In genomic region chr11:120652705-120653335, GRCh38 we compare ENCODE assay signal across 11 cellular contexts.
A peak's percentile ranks its signal among the peaks of the same experiment; 100 is the strongest.
DNase-seq lines count a peak whose midpoint lies in the region.
"Had no signal": no experiment of that assay in that cellular context is flagged by ENCODE, and none has a peak within 500 bp of the region (broad histone marks: within the 10 kb centered on the region; RNA-seq: fewer than 3 reads in every experiment).

No MANE protein-coding gene starts in this region.

- POLR2A ChIA-PET in activated CD4-positive, alpha-beta T cell treated with anti-CD3 and anti-CD28 coated beads, Interleukin-2, amount 10 ng/mL, durations not matched to agents 7 days and 5 days (lab: Charles Lee): no interaction called here

- no peak overlapping the region for H3K4me3 Mint-ChIP-seq in activated CD4-positive, alpha-beta T cell treated with anti-CD3 and anti-CD28 coated beads, Interleukin-2, amount 10 ng/mL, durations not matched to agents 7 days and 5 days

- H3K27me3 Mint-ChIP-seq in activated CD4-positive, alpha-beta T cell treated with anti-CD3 and anti-CD28 coated beads, Interleukin-2, amount 10 ng/mL, durations not matched to agents 7 days and 5 days: no peaks in the 10 kb centered on the region

- H3K36me3 Mint-ChIP-seq in activated CD4-positive, alpha-beta T cell treated with anti-CD3 and anti-CD28 coated beads, Interleukin-2, amount 10 ng/mL, durations not matched to agents 7 days and 5 days (ENCODE audit: low read depth): no peaks in the 10 kb centered on the region

- no peak overlapping the region for H3K27ac Mint-ChIP-seq in activated CD4-positive, alpha-beta T cell treated with anti-CD3 and anti-CD28 coated beads, Interleukin-2, amount 10 ng/mL, durations not matched to agents 7 days and 5 days

- no peaks in the 10 kb centered on the region for H3K4me1 Mint-ChIP-seq in activated CD4-positive, alpha-beta T cell treated with anti-CD3 and anti-CD28 coated beads, Interleukin-2, amount 10 ng/mL, durations not matched to agents 7 days and 5 days

- in situ Hi-C loops in KBM-7 (cut with MboI; ENCODE audit: low pct_unique_long_range_greater_than_20kb, low sequenced_read_pairs): no loop called here
- in situ Hi-C loops in G401 (cut with HindIII; ENCODE audit: low sequenced_read_pairs): no loop called here

- peak; percentile 23 for DNase-seq in activated CD4-positive, alpha-beta T cell treated with anti-CD3 and anti-CD28 coated beads, Interleukin-2, amount 10 ng/mL, durations not matched to agents 7 days and 5 days
- no peak for DNase-seq in activated CD4-positive, alpha-beta T cell treated with anti-CD3 and anti-CD28 coated beads for 4 hours
- DNase-seq in KBM-7 (peak; percentile 13), astrocyte of the hippocampus (ENCODE audit: low read depth, low spot score) (peak; percentile 28), mesenteric fat pad (ENCODE audit: low spot score) (peak; percentile 37), DMS 273 treated with DMSO at 0.1 percent for 48 hours (lab: John Stamatoyannopoulos, UW) (no peak), NCI-H2029 (lab: John Stamatoyannopoulos, UW) (no peak), G401 (ENCODE audit: low spot score) (no peak)
- DNase-seq: activated gamma-delta T cell treated with Interleukin-2 at 50 U/mL for 16 hours, HCEC 1CT, left ventricle myocardium inferior had no signal

- no peaks in the 10 kb centered on the region for H3K9me3 Mint-ChIP-seq in activated CD4-positive, alpha-beta T cell treated with anti-CD3 and anti-CD28 coated beads, Interleukin-2, amount 10 ng/mL, durations not matched to agents 7 days and 5 days

- CTCF ChIA-PET in activated CD4-positive, alpha-beta T cell treated with anti-CD3 and anti-CD28 coated beads, Interleukin-2, amount 10 ng/mL, durations not matched to agents 7 days and 5 days (lab: Charles Lee): no interaction called here

Comparison
In these comparisons a context has a peak if more than half of its experiments do, and no peak if none do; other contexts are left out.
1. DNase-seq: peak in activated CD4-positive, alpha-beta T cell treated with anti-CD3 and anti-CD28 coated beads, Interleukin-2, amount 10 ng/mL, durations not matched to agents 7 days and 5 days (single experiment), KBM-7 (single experiment), astrocyte of the hippocampus (single experiment) and mesenteric fat pad (single experiment); none in activated CD4-positive, alpha-beta T cell treated with anti-CD3 and anti-CD28 coated beads for 4 hours (0 of 2), DMS 273 treated with DMSO at 0.1 percent for 48 hours (single experiment), NCI-H2029 (single experiment) and G401 (single experiment).